8 cellular contexts compared by ENCODE assay signal in the genomic region with DNA sequence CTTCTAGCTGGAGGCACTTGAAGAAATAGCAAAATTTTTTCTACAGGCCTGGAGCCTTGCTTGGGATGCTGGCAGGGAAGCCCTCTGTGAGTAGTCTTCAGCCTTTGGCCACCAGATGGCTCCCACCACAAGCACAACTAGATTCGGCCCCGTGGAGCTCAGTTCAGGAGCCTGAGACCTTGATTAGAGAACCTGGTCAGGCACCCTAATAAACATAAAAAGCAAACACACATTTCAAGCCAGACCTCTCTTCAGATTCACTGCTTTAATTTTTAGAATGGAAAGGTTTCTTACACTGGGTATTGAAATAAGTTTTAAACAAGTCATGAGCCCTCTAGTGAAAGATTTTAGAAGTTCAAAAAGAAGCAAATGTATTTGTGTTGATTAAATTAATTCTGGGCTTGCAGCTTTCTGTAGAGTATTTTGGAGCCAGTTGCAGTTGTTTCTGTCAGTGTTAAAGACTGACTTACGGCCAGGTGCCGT. TPM values are rescaled to one million over a fixed set of nuclear protein-coding genes. Genes with fewer than 3 reads are reported as not detected.
DNase-seq lines count a peak whose midpoint lies in the region; ATAC-seq and TF ChIP-seq lines count a peak whose summit lies in the region.

No MANE protein-coding gene starts in this region.

- DNase-seq in DMS 273 treated with DMSO at 0.1 percent for 48 hours (lab: John Stamatoyannopoulos, UW): peak; percentile 36
- peak; percentile 56 for DNase-seq in HS-5 (ENCODE audit: low read depth)
- DNase-seq in Panc1 (ENCODE audit: low read depth, low spot score): peak; percentile 73
- peak; percentile 77 to 78 for DNase-seq in activated T-cell treated with anti-CD3 and anti-CD28 coated beads, Interleukin-2, amount 50 U/mL, for 48 hours
- DNase-seq in fibroblast of pulmonary artery (ENCODE audit: low read depth): peak; percentile 89
- peak; percentile 66 for DNase-seq in nephron progenitor cell
- peak; percentile 26 to 82 (median 55) for DNase-seq in stimulated activated naive CD4-positive, alpha-beta T cell (lab: John Stamatoyannopoulos, UW)

- H3K4me1 ChIP-seq in Panc1 (ENCODE audit: control insufficient read depth, insufficient read depth, low read length): no peaks in the 10 kb centered on the region

- H3K27me3 ChIP-seq in Panc1 (ENCODE audit: control insufficient read depth, insufficient read depth, low read length): no peaks in the 10 kb centered on the region

- CTCF ChIA-PET in Panc1 (lab: Charles Lee): interaction anchor here (0.7 to 1.6 kb wide), 11 partner anchors 11 to 137 kb away, joined by 3 to 11 read pairs (median 4); no protein-coding TSS in a partner anchor

- no peak overlapping the region for H3K27ac ChIP-seq in Panc1 (ENCODE audit: low read length)

- H3K36me3 Mint-ChIP-seq in nephron progenitor cell (ENCODE audit: low read depth): peaks cover 53% of the 10 kb centered on the region

- H3K4me1 Mint-ChIP-seq in nephron progenitor cell: peaks cover 8% of the 10 kb centered on the region

- in situ Hi-C loops in Panc1 (cut with HindIII; ENCODE audit: low pct_unique_long_range_greater_than_20kb, low sequenced_read_pairs): no loop called here

- H3K9me3 ChIP-seq in Panc1 (ENCODE audit: control insufficient read depth, insufficient read depth, low read depth, low read length): no peaks in the 10 kb centered on the region

- TF ChIP-seq CTCF in Panc1 (IDR thresholded peaks at IDR 0.05) (peak; percentile 94), fibroblast of pulmonary artery (IDR thresholded peaks at IDR 0.05; ENCODE audit: low read length, missing control alignments) (peak; percentile 84), nephron progenitor cell (IDR thresholded peaks at IDR 0.05) (peak; percentile 72)

- POLR2A ChIA-PET in Panc1 (lab: Charles Lee): no interaction called here

- no TSS peak for BruUV-seq in Panc1 (replicated peaks; lab: Mats Ljungman, UMichigan)

- intact Hi-C loops in Panc1 (cut with micrococcal nuclease; ENCODE audit: unreplicated experiment): loop anchor here (1.0 kb wide), 2 partner anchors 66 to 137 kb away; no protein-coding TSS in a partner anchor

- no peak overlapping the region for H3K4me3 Mint-ChIP-seq in nephron progenitor cell

- peaks cover 3% of the 10 kb centered on the region for H3K27me3 Mint-ChIP-seq in nephron progenitor cell (ENCODE audit: low read depth, poor library complexity)

- ATAC-seq in GM21381 (IDR thresholded peaks at IDR 0.05; ENCODE audit: unreplicated experiment) (peak; percentile 95), Panc1 (peak; percentile 98)

- no peak overlapping the region for H3K27ac Mint-ChIP-seq in nephron progenitor cell

- 0 out of 2 replicates have a peak, but pooled peaks cover 10% of the 10 kb centered on the region for H3K36me3 ChIP-seq in Panc1 (ENCODE audit: control insufficient read depth, insufficient read depth, low read length)

- H3K4me3 ChIP-seq in Panc1 (ENCODE audit: low read depth in 2 of 2, low read length in 2 of 2) (no peak overlapping the region), fibroblast of pulmonary artery (replicated peaks; ENCODE audit: low read depth, low read length) (no peak overlapping the region)

- H3K9me3 Mint-ChIP-seq in nephron progenitor cell: no peaks in the 10 kb centered on the region

RNA-seq across cellular contexts. Expression of a gene that starts 41.4 kb away (rescaled TPM):
- 5.8 TPM for total RNA-seq in Panc1 (2021; ENCODE audit: unreplicated experiment)
- polyA plus RNA-seq in Panc1 (2012; ENCODE audit: insufficient read length): 5.3 TPM

RNA-seq across cellular contexts. Expression of a gene that starts 50.0 kb away (rescaled TPM):
- total RNA-seq in Panc1 (2021; ENCODE audit: unreplicated experiment): 95.2 TPM
- polyA plus RNA-seq in Panc1 (2012; ENCODE audit: insufficient read length): 56.2 TPM

Comparison
In these comparisons a context has a peak if more than half of its experiments do, and no peak if none do; other contexts are left out.
1. DNase-seq: peak in every context shown above with its lines; median percentile 89 in fibroblast of pulmonary artery; 78 in activated T-cell treated with anti-CD3 and anti-CD28 coated beads, Interleukin-2, amount 50 U/mL, for 48 hours; 73 in Panc1; 66 in nephron progenitor cell; 56 in HS-5; 55 in stimulated activated naive CD4-positive, alpha-beta T cell; 36 in DMS 273 treated with DMSO at 0.1 percent for 48 hours.